ENCODE assay signal across 22 cellular contexts in genomic region chr5:149915392-149916260, GRCh38. TPM values are rescaled to one million over a fixed set of nuclear protein-coding genes. Genes with fewer than 3 reads are reported as not detected.
DNase-seq lines count a peak whose midpoint lies in the region; ATAC-seq and TF ChIP-seq lines count a peak whose summit lies in the region.
"Had no signal": no experiment of that assay in that cellular context is flagged by ENCODE, and none has a peak within 500 bp of the region (broad histone marks: within the 10 kb centered on the region; RNA-seq: fewer than 3 reads in every experiment).

No MANE protein-coding gene starts in this region.

- H3K9me3 ChIP-seq in WERI-Rb-1 (ENCODE audit: severe bottlenecking) (no peaks in the 10 kb centered on the region), hepatocyte (ENCODE audit: low read depth) (no peaks in the 10 kb centered on the region), gastrocnemius medialis (no peaks in the 10 kb centered on the region)
- H3K9me3 ChIP-seq: Peyer's patch, sigmoid colon, upper lobe of left lung had no signal

- no peak overlapping the region for H3K27ac ChIP-seq in WERI-Rb-1
- H3K27ac ChIP-seq in hepatocyte: peak overlapping the region; percentile 86
- H3K27ac ChIP-seq in gastrocnemius medialis: peak overlapping the region; percentile 47 to 82 (median 76)
- H3K27ac ChIP-seq: dorsolateral prefrontal cortex, Peyer's patch, sigmoid colon, SK-N-MC, upper lobe of left lung had no signal

- H3K27me3 ChIP-seq in WERI-Rb-1 (ENCODE audit: insufficient read depth, low read depth, severe bottlenecking) (no peaks in the 10 kb centered on the region), hepatocyte (no peaks in the 10 kb centered on the region), gastrocnemius medialis (no peaks in the 10 kb centered on the region)
- H3K27me3 ChIP-seq: Peyer's patch, sigmoid colon, upper lobe of left lung had no signal

- no peak for TF ChIP-seq CTCF in WERI-Rb-1 (IDR thresholded peaks at IDR 0.05; ENCODE audit: low read depth, low read length)
- no peak for TF ChIP-seq CTCF in hepatocyte (IDR thresholded peaks at IDR 0.05; ENCODE audit: poor library complexity)
- no peak for TF ChIP-seq CTCF in gastrocnemius medialis (IDR thresholded peaks at IDR 0.05 in 4 of 5, conservative IDR thresholded peaks at IDR 0.05 in 1 of 5)

- no peaks in the 10 kb centered on the region for H3K79me2 ChIP-seq in hepatocyte

- H4K20me1 ChIP-seq in hepatocyte (ENCODE audit: insufficient read depth, poor library complexity, severe bottlenecking): no peaks in the 10 kb centered on the region

- in situ Hi-C loops in gastrocnemius medialis (cut with MboI; ENCODE audit: low sequenced_read_pairs in 4 of 4): no loop called here

- ATAC-seq in gastrocnemius medialis (peak; percentile 84 to 85), HG02885 (IDR thresholded peaks at IDR 0.05; ENCODE audit: poor library complexity, unreplicated experiment) (no peak)
- ATAC-seq: activated CD4-positive, CD25-positive, alpha-beta regulatory T cell treated with anti-CD3 and anti-CD28 coated beads, Interleukin-2, amount 50 U/mL, for 24 hours; stimulated activated naive CD8-positive, alpha-beta T cell treated with anti-CD3 and anti-CD28 coated beads, Interleukin-15, Interleukin-2, amounts not matched to agents 100 U/mL and 50 U/mL, for 24 hours had no signal

- intact Hi-C loops in gastrocnemius medialis (cut with DNase I; ENCODE audit: low total_unique reads): loop anchor here (5.0 kb wide), 1 partner anchor 58 kb away; no protein-coding TSS in a partner anchor

- H3K9me2 ChIP-seq in hepatocyte (replicated peaks; ENCODE audit: insufficient read depth): no peaks in the 10 kb centered on the region

- H3K4me1 ChIP-seq in hepatocyte (ENCODE audit: insufficient read depth): peaks cover 25% of the 10 kb centered on the region
- H3K4me1 ChIP-seq in gastrocnemius medialis: peaks cover 18 to 25% of the 10 kb centered on the region in 2 donors
- H3K4me1 ChIP-seq: Peyer's patch, sigmoid colon, upper lobe of left lung had no signal

- TF ChIP-seq POLR2A in gastrocnemius medialis (IDR thresholded peaks at IDR 0.05): no peak

- no peak overlapping the region for H3K4me2 ChIP-seq in hepatocyte

- DNase-seq in HT1080 (ENCODE audit: low read depth) (peak; percentile 34), WERI-Rb-1 (peak; percentile 38), hepatocyte (ENCODE audit: low spot score) (no peak), gastrocnemius medialis (peak in 1 of 2 donors; percentile 40), activated T-cell treated with anti-CD3 and anti-CD28 coated beads for 4 hours (no peak), Kasumi-1 (lab: John Stamatoyannopoulos, UW) (no peak)
- DNase-seq in activated CD4-positive, alpha-beta T cell treated with anti-CD3 and anti-CD28 coated beads for 1 hour: no peak
- DNase-seq: AML-193; COR-L47; dorsolateral prefrontal cortex; NCI-H1417; NCI-H82; Peyer's patch; sigmoid colon; stimulated activated CD4-positive, alpha-beta T cell treated with anti-CD3 and anti-CD28 coated beads, Interleukin-1b, Interleukin-23, amount 100 ng/mL, for 48 hours; stimulated activated naive CD8-positive, alpha-beta T cell treated with anti-CD3 and anti-CD28 coated beads, Interleukin-15, Interleukin-2, amounts not matched to agents 100 U/mL and 50 U/mL, for 24 hours; upper lobe of left lung had no signal

- H2AFZ ChIP-seq in hepatocyte: no peak overlapping the region

- H3K36me3 ChIP-seq in WERI-Rb-1 (no peaks in the 10 kb centered on the region), hepatocyte (replicated peaks; ENCODE audit: insufficient read depth, low read depth) (no peaks in the 10 kb centered on the region), gastrocnemius medialis (no peaks in the 10 kb centered on the region)
- H3K36me3 ChIP-seq: Peyer's patch, sigmoid colon, upper lobe of left lung had no signal

- H3K4me3 ChIP-seq in WERI-Rb-1 (ENCODE audit: low read depth, low read length) (no peak overlapping the region), hepatocyte (no peak overlapping the region), gastrocnemius medialis (no peak overlapping the region)
- H3K4me3 ChIP-seq: dorsolateral prefrontal cortex, Peyer's patch, sigmoid colon, SK-N-MC, upper lobe of left lung had no signal

- WGBS in hepatocyte (ENCODE audit: low lambda C conversion rate, missing lambda C conversion rate): 83% methylated on average over 7 of the region's 7 CpGs

RNA-seq across cellular contexts. Expression of gene PDE6A, which starts 29.0 kb away (rescaled TPM):
- not detected in 2 replicates for total RNA-seq in HT1080 (2014; rRNA removed; shearing (Covaris generic))
- 0.01 TPM in 1 of 2 replicates, not detected in the other for polyA plus RNA-seq in HT1080 (2015; cell fraction: cytosol; rRNA removed)
- polyA plus RNA-seq in HT1080 (2015; cell fraction: nucleus; rRNA removed): 0.07 TPM in 1 of 2 replicates, not detected in the other
- 3.6 and 4.6 TPM in 2 replicates for total RNA-seq in hepatocyte
- 3.7 and 3.9 TPM in 2 replicates for polyA plus RNA-seq in hepatocyte
- total RNA-seq in gastrocnemius medialis: not detected
- total RNA-seq: liver, omental fat pad, Peyer's patch, sigmoid colon, upper lobe of left lung had no signal

RNA-seq across cellular contexts. Expression of gene SLC26A2, which starts 44.9 kb away (rescaled TPM):
- total RNA-seq in HT1080 (2014; rRNA removed; shearing (Covaris generic)): 16.1 and 19.5 TPM in 2 replicates
- polyA plus RNA-seq in HT1080 (2015; cell fraction: cytosol; rRNA removed): 5.2 and 7.5 TPM in 2 replicates
- polyA plus RNA-seq in HT1080 (2015; cell fraction: nucleus; rRNA removed): 9.5 and 10.5 TPM in 2 replicates
- total RNA-seq in hepatocyte (160 TPM in 2 replicates), gastrocnemius medialis (1 to 10 TPM; 3.0 to 9.9 (median 6.9) TPM)
- 33.7 and 45.7 TPM in 2 replicates for polyA plus RNA-seq in hepatocyte

Comparison
In these comparisons a context has a peak if more than half of its experiments do, and no peak if none do; other contexts are left out.
1. DNase-seq: peak in HT1080 (single experiment) and WERI-Rb-1 (single experiment); none in hepatocyte (single experiment), activated CD4-positive, alpha-beta T cell treated with anti-CD3 and anti-CD28 coated beads for 1 hour (single experiment), activated T-cell treated with anti-CD3 and anti-CD28 coated beads for 4 hours (single experiment) and Kasumi-1 (0 of 2).